In genomic region chr2:177392373-177393246, GRCh38 we compare ENCODE assay signal across 8 cellular contexts.
A peak's percentile ranks its signal among the peaks of the same experiment; 100 is the strongest.
DNase-seq lines count a peak whose midpoint lies in the region; ATAC-seq lines count a peak whose summit lies in the region.

Gene AGPS, plus strand, starts transcription at chr2:177392773. Its CDS starts 17 bp downstream, at chr2:177392790.

- DNase-seq in ACHN (peak; percentile 81), NCI-H2227 (lab: John Stamatoyannopoulos, UW; ENCODE audit: unreplicated experiment) (peak; percentile 93), left kidney (ENCODE audit: low read depth, low spot score) (peak; percentile 91)
- DNase-seq in activated CD4-positive, alpha-beta T cell treated with anti-CD3 and anti-CD28 coated beads for 24 hours (ENCODE audit: low read depth in 2 of 2): peak; percentile 56 to 71
- peak; percentile 77 to 86 for DNase-seq in stimulated activated CD4-positive, alpha-beta T cell treated with anti-CD3 and anti-CD28 coated beads, Interleukin-2, amount 100 ng/mL, for 24 hours

- ATAC-seq in GM18861 (IDR thresholded peaks at IDR 0.05; ENCODE audit: unreplicated experiment) (peak; percentile 89), HG03095 (IDR thresholded peaks at IDR 0.05; ENCODE audit: unreplicated experiment) (peak; percentile 88)

- H3K27ac ChIP-seq in cingulate gyrus (ENCODE audit: low read depth, low read length): peak within 1 kb of the TSS; percentile 29

- in situ Hi-C loops in ACHN (cut with HindIII; ENCODE audit: low pct_ligation_motif_present, low pct_unique_long_range_greater_than_20kb, low sequenced_read_pairs): no loop called here

Comparison
In these comparisons a context has a peak if more than half of its experiments do, and no peak if none do; other contexts are left out.
1. Peak in every context shown above with its lines: DNase-seq, ATAC-seq and H3K27ac ChIP-seq.